In genomic region chr6:149275621-149276020, GRCh38 we compare ENCODE assay signal across 28 cellular contexts.
"Had no signal": no experiment of that assay in that cellular context is flagged by ENCODE, and none has a peak within 500 bp of the region (broad histone marks: within the 10 kb centered on the region; RNA-seq: fewer than 3 reads in every experiment).

No MANE protein-coding gene starts in this region.

- ATAC-seq: activated CD8-positive, alpha-beta memory T cell treated with anti-CD3 and anti-CD28 coated beads, Interleukin-2, amount 10 ng/mL, durations not matched to agents 7 days and 5 days; activated naive CD8-positive, alpha-beta T cell treated with anti-CD3 and anti-CD28 coated beads, Interleukin-2, amount 50 U/mL, for 24 hours; Panc1 had no signal

- H3K9me3 ChIP-seq: breast epithelium, SJCRH30 had no signal

- H3K27ac ChIP-seq: breast epithelium, SJCRH30, SK-N-MC, WERI-Rb-1 had no signal

- H3K4me1 ChIP-seq: breast epithelium, SJCRH30 had no signal

- DNase-seq: activated CD4-positive, alpha-beta memory T cell treated with anti-CD3 and anti-CD28 coated beads, Interleukin-2, amount 10 ng/mL, durations not matched to agents 7 days and 5 days; activated CD4-positive, alpha-beta T cell treated with anti-CD3 and anti-CD28 coated beads for 1 hour; activated CD4-positive, alpha-beta T cell treated with anti-CD3 and anti-CD28 coated beads for 48 hours; activated CD4-positive, CD25-positive, alpha-beta regulatory T cell; activated CD8-positive, alpha-beta memory T cell treated with anti-CD3 and anti-CD28 coated beads for 24 hours; activated CD8-positive, alpha-beta memory T cell treated with anti-CD3 and anti-CD28 coated beads, Interleukin-2, amount 10 ng/mL, durations not matched to agents 7 days and 5 days; activated CD8-positive, alpha-beta memory T cell treated with anti-CD3 and anti-CD28 coated beads, Interleukin-2, amount 50 U/mL, for 48 hours; activated effector memory CD4-positive, alpha-beta T cell treated with Interleukin-2 at 50 U/mL for 16 hours; activated naive CD4-positive, alpha-beta T cell treated with anti-CD3 and anti-CD28 coated beads, Interleukin-2, amount 10 ng/mL, durations not matched to agents 7 days and 5 days; activated naive CD8-positive, alpha-beta T cell treated with anti-CD3 and anti-CD28 coated beads, Interleukin-2, amount 50 U/mL, for 24 hours; activated T-cell treated with anti-CD3 and anti-CD28 coated beads, Interleukin-2, amount 50 U/mL, for 48 hours; amniotic stem cell; aorta; NCI-H1105; NCI-H1417 treated with DMSO at 0.1 percent for 48 hours; NCI-H187 treated with DMSO at 0.1 percent for 48 hours; NCI-H2081; NCI-H2171 treated with DMSO at 0.1 percent for 48 hours; NCI-H2227 treated with DMSO at 0.1 percent for 48 hours; NCI-H446 treated with DMSO at 0.1 percent for 48 hours; NCI-H524 treated with DMSO at 0.1 percent for 48 hours; SHP77; SJCRH30; T1000; WERI-Rb-1 had no signal

- H3K36me3 ChIP-seq: breast epithelium, SJCRH30, WERI-Rb-1 had no signal

- H3K27me3 ChIP-seq: breast epithelium had no signal

- H3K4me3 ChIP-seq: breast epithelium, SJCRH30, SK-N-MC had no signal
